In genomic region chr2:240259924-240260529, GRCh38 we compare ENCODE assay signal across 1 cellular context.
TF ChIP-seq lines count a peak whose summit lies in the region.

No MANE protein-coding gene starts in this region.

TF ChIP-seq in IMR-90, 13 proteins besides CTCF, POLR2A, EP300 and RAD21:
- no peak for TF ChIP-seq MAFK (IDR thresholded peaks at IDR 0.05; ENCODE audit: low read depth, low read length)
- no peak for TF ChIP-seq CEBPB (IDR thresholded peaks at IDR 0.05; ENCODE audit: low read depth, low read length)
- no peak for TF ChIP-seq NFE2L2 (IDR thresholded peaks at IDR 0.05; ENCODE audit: low read depth, low read length)
- TF ChIP-seq BHLHE40 (IDR thresholded peaks at IDR 0.05; ENCODE audit: low read depth, low read length) = no peak
- TF ChIP-seq SMC3 (IDR thresholded peaks at IDR 0.05; ENCODE audit: low read depth, low read length) = no peak
- no peak for TF ChIP-seq RCOR1 (IDR thresholded peaks at IDR 0.05; ENCODE audit: insufficient replicate concordance, low read length)
- no peak for TF ChIP-seq MXI1 (IDR thresholded peaks at IDR 0.05; ENCODE audit: borderline replicate concordance, low read depth, low read length)
- TF ChIP-seq, protein P1, sequence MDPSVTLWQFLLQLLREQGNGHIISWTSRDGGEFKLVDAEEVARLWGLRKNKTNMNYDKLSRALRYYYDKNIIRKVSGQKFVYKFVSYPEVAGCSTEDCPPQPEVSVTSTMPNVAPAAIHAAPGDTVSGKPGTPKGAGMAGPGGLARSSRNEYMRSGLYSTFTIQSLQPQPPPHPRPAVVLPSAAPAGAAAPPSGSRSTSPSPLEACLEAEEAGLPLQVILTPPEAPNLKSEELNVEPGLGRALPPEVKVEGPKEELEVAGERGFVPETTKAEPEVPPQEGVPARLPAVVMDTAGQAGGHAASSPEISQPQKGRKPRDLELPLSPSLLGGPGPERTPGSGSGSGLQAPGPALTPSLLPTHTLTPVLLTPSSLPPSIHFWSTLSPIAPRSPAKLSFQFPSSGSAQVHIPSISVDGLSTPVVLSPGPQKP (IDR thresholded peaks at IDR 0.05; ENCODE audit: borderline replicate concordance, low read depth, low read length) = no peak
- TF ChIP-seq, protein P2, sequence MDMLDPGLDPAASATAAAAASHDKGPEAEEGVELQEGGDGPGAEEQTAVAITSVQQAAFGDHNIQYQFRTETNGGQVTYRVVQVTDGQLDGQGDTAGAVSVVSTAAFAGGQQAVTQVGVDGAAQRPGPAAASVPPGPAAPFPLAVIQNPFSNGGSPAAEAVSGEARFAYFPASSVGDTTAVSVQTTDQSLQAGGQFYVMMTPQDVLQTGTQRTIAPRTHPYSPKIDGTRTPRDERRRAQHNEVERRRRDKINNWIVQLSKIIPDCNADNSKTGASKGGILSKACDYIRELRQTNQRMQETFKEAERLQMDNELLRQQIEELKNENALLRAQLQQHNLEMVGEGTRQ (IDR thresholded peaks at IDR 0.05; ENCODE audit: low read depth, low read length) = no peak
- TF ChIP-seq MAZ (IDR thresholded peaks at IDR 0.05; ENCODE audit: borderline replicate concordance, low read depth, low read length) = no peak
- no peak for TF ChIP-seq CHD1 (IDR thresholded peaks at IDR 0.05; ENCODE audit: low read depth, low read length)
- TF ChIP-seq FOS (IDR thresholded peaks at IDR 0.05; ENCODE audit: low read depth, low read length) = no peak
- TF ChIP-seq RFX5 (IDR thresholded peaks at IDR 0.05; ENCODE audit: low read depth, low read length) = no peak
